18 cellular contexts compared by ENCODE assay signal in the genomic region with DNA sequence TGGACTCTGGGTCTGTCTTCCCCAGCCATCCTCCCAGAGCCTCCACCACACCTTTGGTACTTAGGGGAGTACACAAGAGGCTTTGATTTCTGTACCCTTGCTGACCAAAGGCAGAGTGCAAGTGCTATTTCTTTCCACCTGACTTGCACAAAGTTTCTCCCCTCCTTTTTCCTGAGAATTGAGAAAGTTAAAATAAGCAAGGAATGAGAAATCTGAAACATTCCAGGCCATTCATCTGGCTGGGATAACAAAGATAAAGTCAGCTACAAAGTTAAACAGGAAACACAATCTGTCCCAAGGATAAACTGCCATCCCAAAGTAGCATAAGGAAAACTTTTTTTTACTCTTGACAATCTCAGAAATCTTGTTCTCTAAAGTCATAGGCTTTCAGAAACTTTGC. TPM values are rescaled to one million over a fixed set of nuclear protein-coding genes. Genes with fewer than 3 reads are reported as not detected.
A peak's percentile ranks its signal among the peaks of the same experiment; 100 is the strongest.
DNase-seq lines count a peak whose midpoint lies in the region; ATAC-seq and TF ChIP-seq lines count a peak whose summit lies in the region.
"Had no signal": no experiment of that assay in that cellular context is flagged by ENCODE, and none has a peak within 500 bp of the region (broad histone marks: within the 10 kb centered on the region; RNA-seq: fewer than 3 reads in every experiment).

No MANE protein-coding gene starts in this region.

- H3K4me3 ChIP-seq in SK-N-SH (ENCODE audit: low read depth in 2 of 2, low read length in 1 of 2) (no peak overlapping the region), fibroblast of villous mesenchyme (ENCODE audit: low read depth, low read length) (no peak overlapping the region), ovary (no peak overlapping the region), Peyer's patch (no peak overlapping the region)
- H3K4me3 ChIP-seq: PC-9 had no signal

- intact Hi-C loops in ovary (cut with DNase I), result no loop called here
- intact Hi-C loops in Right ventricle myocardium inferior (cut with DNase I), result no loop called here

- H3K27ac ChIP-seq in SK-N-SH (ENCODE audit: low read depth in 2 of 2, low read length in 1 of 2), result no peak overlapping the region
- peak overlapping the region; percentile 32 to 70 for H3K27ac ChIP-seq in ovary
- no peak overlapping the region for H3K27ac ChIP-seq in Peyer's patch
- H3K27ac ChIP-seq: 22Rv1, PC-9 had no signal

- peak overlapping the region; percentile 7; the same call in 1 of the 2 replicates for H2AFZ ChIP-seq in SK-N-SH (ENCODE audit: low read depth)
- H2AFZ ChIP-seq: PC-9 had no signal

- no peaks in the 10 kb centered on the region for H3F3A ChIP-seq in SK-N-SH (replicated peaks; ENCODE audit: insufficient read depth)

- no peak overlapping the region for H3K9ac ChIP-seq in SK-N-SH

- TF ChIP-seq EP300 in SK-N-SH (IDR thresholded peaks at IDR 0.05; ENCODE audit: borderline replicate concordance in 1 of 2, low read depth in 1 of 2, low read length in 1 of 2), result no peak
- no peak for TF ChIP-seq EP300 in ovary (IDR thresholded peaks at IDR 0.05)

- H3K9me2 ChIP-seq in SK-N-SH, result no peaks in the 10 kb centered on the region

- H4K20me1 ChIP-seq in SK-N-SH (ENCODE audit: insufficient read depth), result no peaks in the 10 kb centered on the region

- H3K9me3 ChIP-seq in SK-N-SH, result no peaks in the 10 kb centered on the region
- H3K9me3 ChIP-seq in ovary, result no peaks in the 10 kb centered on the region
- no peaks in the 10 kb centered on the region for H3K9me3 ChIP-seq in Peyer's patch

- TF ChIP-seq POLR2A in ovary (IDR thresholded peaks at IDR 0.05), result no peak
- TF ChIP-seq POLR2A in Peyer's patch (IDR thresholded peaks at IDR 0.05), result no peak

- no peaks in the 10 kb centered on the region for H3K27me3 ChIP-seq in SK-N-SH (ENCODE audit: insufficient read depth)
- no peaks in the 10 kb centered on the region for H3K27me3 ChIP-seq in ovary
- H3K27me3 ChIP-seq in Peyer's patch, result no peaks in the 10 kb centered on the region

- DNase-seq in SK-N-SH (no peak), fibroblast of villous mesenchyme (ENCODE audit: low read depth) (peak; percentile 35), ovary (no peak), Peyer's patch (no peak), Right ventricle myocardium inferior (ENCODE audit: missing footprints) (no peak), NCI-H2029 (lab: John Stamatoyannopoulos, UW) (no peak)
- DNase-seq: KG1, MM.1S, NCI-H2081, NCI-H2227 treated with DMSO at 0.1 percent for 48 hours, NCI-H526 treated with DMSO at 0.1 percent for 48 hours, PC-9, RPMI8226, SHP77 had no signal

- no peak overlapping the region for H3K4me2 ChIP-seq in SK-N-SH
- H3K4me2 ChIP-seq: PC-9 had no signal

- CTCF ChIA-PET in SK-N-SH (lab: Yijun Ruan, JAX), result interaction anchor here (1.4 to 9.2 kb wide), 3 partner anchors 8 to 389 kb away, joined by 3 to 98 read pairs (median 9); no protein-coding TSS in a partner anchor

- ATAC-seq in SK-N-SH treated with all-trans-retinoic acid at 6 μM for 48 hours (no peak), GM18517 (IDR thresholded peaks at IDR 0.05; ENCODE audit: unreplicated experiment) (no peak), Right ventricle myocardium inferior (no peak)
- ATAC-seq: HCT116 had no signal

- no peaks in the 10 kb centered on the region for H3K4me1 ChIP-seq in SK-N-SH (ENCODE audit: control insufficient read depth in 1 of 2, insufficient read depth in 2 of 2, low read depth in 1 of 2, low read length in 1 of 2)
- peaks cover 6% of the 10 kb centered on the region for H3K4me1 ChIP-seq in ovary (ENCODE audit: insufficient read depth)
- H3K4me1 ChIP-seq in Peyer's patch, result no peaks in the 10 kb centered on the region

- no peaks in the 10 kb centered on the region for H3K79me2 ChIP-seq in SK-N-SH (ENCODE audit: insufficient read depth)

- POLR2A ChIA-PET in SK-N-SH (lab: Yijun Ruan, JAX), result no interaction called here

- no peak for TF ChIP-seq RAD21 in SK-N-SH (IDR thresholded peaks at IDR 0.05; ENCODE audit: low read length)

- TF ChIP-seq CTCF in SK-N-SH (IDR thresholded peaks at IDR 0.05) (no peak), fibroblast of villous mesenchyme (IDR thresholded peaks at IDR 0.05; ENCODE audit: insufficient read depth, low read depth, low read length) (no peak), ovary (IDR thresholded peaks at IDR 0.05) (no peak), Peyer's patch (IDR thresholded peaks at IDR 0.05) (no peak)

- H3K36me3 ChIP-seq in SK-N-SH (replicated peaks in 1 of 2; ENCODE audit: control insufficient read depth in 1 of 2, insufficient read depth in 2 of 2, low read length in 1 of 2) (no peaks in the 10 kb centered on the region), ovary (no peaks in the 10 kb centered on the region), Peyer's patch (no peaks in the 10 kb centered on the region)

TF ChIP-seq in SK-N-SH, 30 proteins besides CTCF, POLR2A, EP300 and RAD21:
- no peak for TF ChIP-seq JUND (IDR thresholded peaks at IDR 0.05)
- no peak for TF ChIP-seq SIN3A (IDR thresholded peaks at IDR 0.05; ENCODE audit: borderline replicate concordance, low read depth, low read length)
- TF ChIP-seq, protein P1, sequence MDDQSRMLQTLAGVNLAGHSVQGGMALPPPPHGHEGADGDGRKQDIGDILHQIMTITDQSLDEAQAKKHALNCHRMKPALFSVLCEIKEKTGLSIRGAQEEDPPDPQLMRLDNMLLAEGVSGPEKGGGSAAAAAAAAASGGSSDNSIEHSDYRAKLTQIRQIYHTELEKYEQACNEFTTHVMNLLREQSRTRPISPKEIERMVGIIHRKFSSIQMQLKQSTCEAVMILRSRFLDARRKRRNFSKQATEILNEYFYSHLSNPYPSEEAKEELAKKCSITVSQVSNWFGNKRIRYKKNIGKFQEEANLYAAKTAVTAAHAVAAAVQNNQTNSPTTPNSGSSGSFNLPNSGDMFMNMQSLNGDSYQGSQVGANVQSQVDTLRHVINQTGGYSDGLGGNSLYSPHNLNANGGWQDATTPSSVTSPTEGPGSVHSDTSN (IDR thresholded peaks at IDR 0.05), result no peak
- no peak for TF ChIP-seq IRF3 (IDR thresholded peaks at IDR 0.05; ENCODE audit: low read depth, low read length)
- TF ChIP-seq, protein P2, sequence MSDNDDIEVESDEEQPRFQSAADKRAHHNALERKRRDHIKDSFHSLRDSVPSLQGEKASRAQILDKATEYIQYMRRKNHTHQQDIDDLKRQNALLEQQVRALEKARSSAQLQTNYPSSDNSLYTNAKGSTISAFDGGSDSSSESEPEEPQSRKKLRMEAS (IDR thresholded peaks at IDR 0.05; ENCODE audit: low read depth), result no peak
- TF ChIP-seq TAF1 (IDR thresholded peaks at IDR 0.05; ENCODE audit: borderline replicate concordance, low read depth, low read length), result no peak
- TF ChIP-seq GABPA (IDR thresholded peaks at IDR 0.05; ENCODE audit: low read depth), result no peak
- TF ChIP-seq RXRA (IDR thresholded peaks at IDR 0.05; ENCODE audit: borderline replicate concordance, low read depth), result no peak

TF ChIP-seq in SK-N-SH treated with all-trans-retinoic acid at 6 μM for 48 hours, 23 proteins besides CTCF, POLR2A, EP300 and RAD21 (continues in another document):
- no peak for TF ChIP-seq PPARA (CRISPR knock-in tag; IDR thresholded peaks at IDR 0.05; ENCODE audit: borderline replicate concordance)
- no peak for TF ChIP-seq GLIS3 (CRISPR knock-in tag; IDR thresholded peaks at IDR 0.05)
- no peak for TF ChIP-seq OSR1 (CRISPR knock-in tag; IDR thresholded peaks at IDR 0.05)
- no peak for TF ChIP-seq PATZ1 (CRISPR knock-in tag; IDR thresholded peaks at IDR 0.05; ENCODE audit: borderline replicate concordance)
- no peak for TF ChIP-seq ZFP3 (CRISPR knock-in tag; IDR thresholded peaks at IDR 0.05)
- TF ChIP-seq ZNF565 (CRISPR knock-in tag; conservative IDR thresholded peaks at IDR 0.05; ENCODE audit: low read depth), result no peak
- TF ChIP-seq RARB (CRISPR knock-in tag; IDR thresholded peaks at IDR 0.05), result no peak
- TF ChIP-seq, protein P3, sequence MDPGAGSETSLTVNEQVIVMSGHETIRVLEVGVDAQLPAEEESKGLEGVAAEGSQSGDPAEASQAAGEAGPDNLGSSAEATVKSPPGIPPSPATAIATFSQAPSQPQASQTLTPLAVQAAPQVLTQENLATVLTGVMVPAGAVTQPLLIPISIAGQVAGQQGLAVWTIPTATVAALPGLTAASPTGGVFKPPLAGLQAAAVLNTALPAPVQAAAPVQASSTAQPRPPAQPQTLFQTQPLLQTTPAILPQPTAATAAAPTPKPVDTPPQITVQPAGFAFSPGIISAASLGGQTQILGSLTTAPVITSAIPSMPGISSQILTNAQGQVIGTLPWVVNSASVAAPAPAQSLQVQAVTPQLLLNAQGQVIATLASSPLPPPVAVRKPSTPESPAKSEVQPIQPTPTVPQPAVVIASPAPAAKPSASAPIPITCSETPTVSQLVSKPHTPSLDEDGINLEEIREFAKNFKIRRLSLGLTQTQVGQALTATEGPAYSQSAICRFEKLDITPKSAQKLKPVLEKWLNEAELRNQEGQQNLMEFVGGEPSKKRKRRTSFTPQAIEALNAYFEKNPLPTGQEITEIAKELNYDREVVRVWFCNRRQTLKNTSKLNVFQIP (CRISPR knock-in tag; IDR thresholded peaks at IDR 0.05; ENCODE audit: borderline replicate concordance, low read depth), result no peak

RNA-seq across cellular contexts. Expression of gene MSH6, which starts 6.3 kb away (rescaled TPM):
- polyA plus RNA-seq in SK-N-SH (2012; rRNA removed), result 16.4 and 16.6 TPM in 2 replicates
- 25.0 and 34.0 TPM in 2 replicates for polyA plus RNA-seq in SK-N-SH (2012; cell fraction: cytosol; rRNA removed)
- 11.8 and 19.6 TPM in 2 replicates for polyA plus RNA-seq in SK-N-SH (2012; cell fraction: nucleus; rRNA removed)
- total RNA-seq in fibroblast of villous mesenchyme, result 42.2 and 46.2 TPM in 2 replicates
- 100 to 1,000 TPM in 2 of 7 donors, 10 to 100 TPM in 5; 61.9 to 134 (median 87.0) TPM for total RNA-seq in ovary
- 10 to 100 TPM; 50.1 to 66.0 TPM for polyA plus RNA-seq in ovary
- total RNA-seq in Peyer's patch, result 10 to 100 TPM; 12.4 to 32.2 (median 16.2) TPM
- 25.4 TPM for total RNA-seq in Right ventricle myocardium inferior

Comparison
In these comparisons a context has a peak if more than half of its experiments do, and no peak if none do; other contexts are left out.
1. H3K27ac ChIP-seq: peak in ovary (2 of 2); none in SK-N-SH (0 of 2) and Peyer's patch (0 of 4).